9 cellular contexts compared by ENCODE assay signal in the genomic region with DNA sequence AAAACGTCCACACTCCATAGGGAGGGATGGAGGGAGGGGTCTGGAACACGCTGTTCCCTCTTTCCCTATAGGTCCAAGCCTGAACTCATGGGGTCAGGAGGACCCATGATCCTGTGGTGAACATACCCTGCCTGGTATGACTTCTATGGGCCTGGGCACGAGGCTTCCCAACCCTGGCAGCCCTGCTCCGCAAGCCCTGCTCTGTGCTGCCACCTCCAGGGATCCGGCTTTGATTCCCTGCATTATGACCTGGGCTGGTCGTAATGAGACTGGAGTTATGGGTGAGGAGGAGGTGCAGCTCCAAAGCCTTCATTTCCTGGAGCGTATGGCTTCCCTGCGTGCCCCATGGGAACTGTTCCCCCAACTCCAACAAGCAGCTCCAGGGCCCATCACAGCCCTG. TPM values are rescaled to one million over a fixed set of nuclear protein-coding genes. Genes with fewer than 3 reads are reported as not detected.
DNase-seq lines count a peak whose midpoint lies in the region; ATAC-seq, FAIRE-seq and TF ChIP-seq lines count a peak whose summit lies in the region.
"Had no signal": no experiment of that assay in that cellular context is flagged by ENCODE, and none has a peak within 500 bp of the region (broad histone marks: within the 10 kb centered on the region; RNA-seq: fewer than 3 reads in every experiment).

No MANE protein-coding gene starts in this region.

- 13% methylated on average over 8 of the region's 8 CpGs for WGBS in suprapubic skin

- ATAC-seq in left colon (peak; percentile 65), GM18517 (IDR thresholded peaks at IDR 0.05; ENCODE audit: unreplicated experiment) (no peak), HG03108 (IDR thresholded peaks at IDR 0.05; ENCODE audit: unreplicated experiment) (no peak)

- intact Hi-C loops in left colon (cut with DNase I, micrococcal nuclease) = no loop called here

- CTCF ChIA-PET in HEK293T (lab: Yijun Ruan, JAX) = interaction anchor here (1.6 kb wide), 1 partner anchor 123 kb away, joined by 4 read pairs; no protein-coding TSS in a partner anchor

- H3K27ac ChIP-seq in suprapubic skin = no peak overlapping the region
- H3K27ac ChIP-seq: skin epidermis had no signal

- H3K27me3 ChIP-seq in suprapubic skin = peaks cover 75% of the 10 kb centered on the region

- POLR2A ChIA-PET in HEK293T (lab: Yijun Ruan, JAX) = no interaction called here

- DNase-seq in AG20443 (ENCODE audit: low spot score) (peak; percentile 45), HEK293T (ENCODE audit: extremely low spot score) (peak; percentile 41), UCSD-AML1 (lab: John Stamatoyannopoulos, UW; ENCODE audit: unreplicated experiment) (peak; percentile 54), left colon (peak; percentile 33 to 34), suprapubic skin (ENCODE audit: low spot score in 2 of 2) (no peak), GM12892 (ENCODE audit: insufficient read length) (no peak)

- TF ChIP-seq EP300 in suprapubic skin (IDR thresholded peaks at IDR 0.05) = no peak

- H3K9me3 ChIP-seq in suprapubic skin = no peaks in the 10 kb centered on the region

- H3K4me1 ChIP-seq in suprapubic skin = peaks cover 7% of the 10 kb centered on the region

- TF ChIP-seq CTCF in suprapubic skin (IDR thresholded peaks at IDR 0.05) = no peak

- FAIRE-seq in GM12892 (lab: Jason Lieb, UNC) = no peak

- H3K4me3 ChIP-seq in suprapubic skin = no peak overlapping the region
- H3K4me3 ChIP-seq: skin epidermis had no signal

- H3K36me3 ChIP-seq in suprapubic skin = no peaks in the 10 kb centered on the region

- no peak for TF ChIP-seq POLR2A in suprapubic skin (IDR thresholded peaks at IDR 0.05)
- no peak for TF ChIP-seq POLR2A in GM12892 (IDR thresholded peaks at IDR 0.05; ENCODE audit: low read depth, low read length)

TF ChIP-seq in HEK293T, 16 proteins besides CTCF, POLR2A, EP300 and RAD21:
- TF ChIP-seq FOXM1 (IDR thresholded peaks at IDR 0.05; ENCODE audit: borderline replicate concordance) (no peak), CTBP1 (IDR thresholded peaks at IDR 0.05; ENCODE audit: borderline replicate concordance) (no peak), ARNT (IDR thresholded peaks at IDR 0.05) (no peak), FOXA1 (IDR thresholded peaks at IDR 0.05) (no peak), SUZ12 (IDR thresholded peaks at IDR 0.05) (no peak), L3MBTL2 (conservative IDR thresholded peaks at IDR 0.05) (no peak), HDGF (IDR thresholded peaks at IDR 0.05; ENCODE audit: borderline replicate concordance) (no peak), FOXK2 (IDR thresholded peaks at IDR 0.05) (no peak), BHLHE40 (IDR thresholded peaks at IDR 0.05; ENCODE audit: borderline replicate concordance) (no peak), ELF4 (IDR thresholded peaks at IDR 0.05) (no peak), NFRKB (IDR thresholded peaks at IDR 0.05) (no peak), LEF1 (IDR thresholded peaks at IDR 0.05; ENCODE audit: borderline replicate concordance) (no peak), SP1 (IDR thresholded peaks at IDR 0.05) (no peak), TARDBP (IDR thresholded peaks at IDR 0.05) (no peak), ZNF384 (IDR thresholded peaks at IDR 0.05) (no peak)
- TF ChIP-seq, protein P1, sequence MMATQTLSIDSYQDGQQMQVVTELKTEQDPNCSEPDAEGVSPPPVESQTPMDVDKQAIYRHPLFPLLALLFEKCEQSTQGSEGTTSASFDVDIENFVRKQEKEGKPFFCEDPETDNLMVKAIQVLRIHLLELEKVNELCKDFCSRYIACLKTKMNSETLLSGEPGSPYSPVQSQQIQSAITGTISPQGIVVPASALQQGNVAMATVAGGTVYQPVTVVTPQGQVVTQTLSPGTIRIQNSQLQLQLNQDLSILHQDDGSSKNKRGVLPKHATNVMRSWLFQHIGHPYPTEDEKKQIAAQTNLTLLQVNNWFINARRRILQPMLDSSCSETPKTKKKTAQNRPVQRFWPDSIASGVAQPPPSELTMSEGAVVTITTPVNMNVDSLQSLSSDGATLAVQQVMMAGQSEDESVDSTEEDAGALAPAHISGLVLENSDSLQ (IDR thresholded peaks at IDR 0.05) = no peak

RNA-seq across cellular contexts. Expression of a gene that starts 54.9 kb away (rescaled TPM):
- total RNA-seq in left colon = under 1 TPM; 0.09 to 0.17 TPM
- 1 to 10 TPM; 2.6 to 5.1 (median 3.3) TPM for total RNA-seq in suprapubic skin
- not detected for polyA plus RNA-seq in GM12892 (2012; ENCODE audit: missing spikeins)

Comparison
In these comparisons a context has a peak if more than half of its experiments do, and no peak if none do; other contexts are left out.
1. DNase-seq: peak in AG20443 (single experiment), HEK293T (single experiment), UCSD-AML1 (single experiment) and left colon (2 of 2); none in suprapubic skin (0 of 2) and GM12892 (single experiment).